Comparison of ENCODE assay signal across 8 cellular contexts in the genomic region with DNA sequence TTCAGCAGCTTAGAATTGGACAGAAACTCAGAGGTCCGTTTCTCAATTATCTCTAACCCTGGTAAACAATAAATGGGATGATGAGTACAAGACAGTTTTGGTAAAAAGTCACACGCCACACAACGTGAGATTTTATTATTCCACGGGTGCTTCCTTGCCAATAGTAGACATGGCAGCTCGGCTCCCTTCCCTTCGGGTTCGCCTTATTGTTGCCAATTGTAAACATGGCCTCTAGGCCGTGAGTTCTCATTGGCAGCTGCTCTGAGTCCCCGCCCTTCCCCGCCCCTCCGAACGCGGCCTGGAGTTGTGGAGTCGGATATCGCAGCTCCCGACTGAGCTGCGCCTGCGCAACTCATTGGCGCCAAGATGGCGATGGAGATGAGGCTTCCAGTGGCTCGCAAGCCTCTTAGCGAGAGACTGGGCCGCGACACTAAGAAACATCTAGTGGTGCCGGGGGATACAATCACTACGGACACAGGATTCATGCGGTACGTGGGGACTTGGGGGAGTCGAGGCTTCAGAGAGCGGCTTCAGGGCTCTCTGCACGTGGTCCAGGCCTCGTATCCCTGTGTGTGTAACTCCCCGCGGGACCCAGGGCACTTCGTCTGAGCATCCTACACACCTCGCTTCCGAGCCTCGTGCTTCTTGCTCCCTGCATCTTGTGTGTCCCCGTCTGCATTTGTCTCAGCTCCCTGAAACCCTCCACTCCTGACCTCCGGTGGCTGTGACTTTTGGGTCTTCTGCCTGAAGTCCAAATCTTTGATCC. TPM values are rescaled to one million over a fixed set of nuclear protein-coding genes. Genes with fewer than 3 reads are reported as not detected.
DNase-seq lines count a peak whose midpoint lies in the region; ATAC-seq, FAIRE-seq and TF ChIP-seq lines count a peak whose summit lies in the region.

A gene with protein sequence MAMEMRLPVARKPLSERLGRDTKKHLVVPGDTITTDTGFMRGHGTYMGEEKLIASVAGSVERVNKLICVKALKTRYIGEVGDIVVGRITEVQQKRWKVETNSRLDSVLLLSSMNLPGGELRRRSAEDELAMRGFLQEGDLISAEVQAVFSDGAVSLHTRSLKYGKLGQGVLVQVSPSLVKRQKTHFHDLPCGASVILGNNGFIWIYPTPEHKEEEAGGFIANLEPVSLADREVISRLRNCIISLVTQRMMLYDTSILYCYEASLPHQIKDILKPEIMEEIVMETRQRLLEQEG (plus strand): TSS at position 355 of the 766 bp plus-strand sequence. CDS start 12 bp downstream, at position 367.

- peak; percentile 94 for DNase-seq in GM12891 (ENCODE audit: insufficient read length, low spot score)
- DNase-seq in NCI-H1436 (lab: John Stamatoyannopoulos, UW) = peak; percentile 98
- DNase-seq in SW480 (ENCODE audit: low spot score) = peak; percentile 97
- DNase-seq in activated naive CD8-positive, alpha-beta T cell treated with anti-CD3 and anti-CD28 coated beads, Interleukin-2, amount 50 U/mL, for 24 hours = peak; percentile 96
- DNase-seq in Right ventricle myocardium superior = peak; percentile 99
- DNase-seq in tibial artery = peak; percentile 99

- H3K9ac ChIP-seq in parathyroid adenoma = peak within 1 kb of the TSS; percentile 11

- intact Hi-C loops in Right ventricle myocardium superior (cut with DNase I) (no loop called here), tibial artery (cut with DNase I; ENCODE audit: low total_unique reads) (no loop called here)

- ATAC-seq in HG02798 (IDR thresholded peaks at IDR 0.05; ENCODE audit: poor library complexity, unreplicated experiment) = peak; percentile 94
- peak; percentile 99 for ATAC-seq in activated naive CD8-positive, alpha-beta T cell treated with anti-CD3 and anti-CD28 coated beads, Interleukin-2, amount 50 U/mL, for 24 hours
- peak; percentile 97 for ATAC-seq in Right ventricle myocardium superior (ENCODE audit: poor library complexity)

- peak within 1 kb of the TSS; percentile 96 for H3K27ac Mint-ChIP-seq in activated naive CD8-positive, alpha-beta T cell treated with anti-CD3 and anti-CD28 coated beads, Interleukin-2, amount 50 U/mL, for 24 hours

- peak; percentile 91 for TF ChIP-seq POLR2A in GM12891 (IDR thresholded peaks at IDR 0.05; ENCODE audit: low read depth, low read length)

- peaks cover 42% of the 10 kb centered on the region for H3K4me1 Mint-ChIP-seq in activated naive CD8-positive, alpha-beta T cell treated with anti-CD3 and anti-CD28 coated beads, Interleukin-2, amount 50 U/mL, for 24 hours

- peak; percentile 91 for FAIRE-seq in GM12891 (lab: Jason Lieb, UNC)

- peak within 1 kb of the TSS; percentile 76 for H3K4me2 ChIP-seq in parathyroid adenoma (ENCODE audit: low read length)

- peaks cover 8% of the 10 kb centered on the region for H3K27me3 Mint-ChIP-seq in activated naive CD8-positive, alpha-beta T cell treated with anti-CD3 and anti-CD28 coated beads, Interleukin-2, amount 50 U/mL, for 24 hours

- H3K9me3 ChIP-seq in parathyroid adenoma (ENCODE audit: control insufficient read depth, low read length) (no peaks in the 10 kb centered on the region), tibial artery (no peaks in the 10 kb centered on the region)

- H3K4me3 Mint-ChIP-seq in activated naive CD8-positive, alpha-beta T cell treated with anti-CD3 and anti-CD28 coated beads, Interleukin-2, amount 50 U/mL, for 24 hours = peak within 1 kb of the TSS; percentile 98

- H3K27me3 ChIP-seq in parathyroid adenoma (ENCODE audit: control insufficient read depth, insufficient read depth, low read length) (no peaks in the 10 kb centered on the region), tibial artery (no peaks in the 10 kb centered on the region)

- H3K36me3 Mint-ChIP-seq in activated naive CD8-positive, alpha-beta T cell treated with anti-CD3 and anti-CD28 coated beads, Interleukin-2, amount 50 U/mL, for 24 hours (ENCODE audit: low read depth) = peaks cover 42% of the 10 kb centered on the region

- TF ChIP-seq CTCF in parathyroid adenoma (IDR thresholded peaks at IDR 0.05) (no peak), tibial artery (IDR thresholded peaks at IDR 0.05) (no peak)

- H3K4me3 ChIP-seq in parathyroid adenoma (ENCODE audit: low read depth, low read length) = peak within 1 kb of the TSS; percentile 76
- H3K4me3 ChIP-seq in tibial artery = peak within 1 kb of the TSS; percentile 61 to 85

- no peaks in the 10 kb centered on the region for H3K4me1 ChIP-seq in parathyroid adenoma
- H3K4me1 ChIP-seq in tibial artery = peaks cover 0 to 36% (median 25%) of the 10 kb centered on the region in 4 donors

- no peak within 1 kb of the TSS for H3K27ac ChIP-seq in parathyroid adenoma
- peak within 1 kb of the TSS; percentile 58 to 63 for H3K27ac ChIP-seq in tibial artery

- H3K9me3 Mint-ChIP-seq in activated naive CD8-positive, alpha-beta T cell treated with anti-CD3 and anti-CD28 coated beads, Interleukin-2, amount 50 U/mL, for 24 hours = no peaks in the 10 kb centered on the region

- H3K79me2 ChIP-seq in parathyroid adenoma = peaks cover 5% of the 10 kb centered on the region

- H2AFZ ChIP-seq in parathyroid adenoma = peak within 1 kb of the TSS; percentile 84

- H3K36me3 ChIP-seq in parathyroid adenoma (ENCODE audit: control insufficient read depth, insufficient read depth, low read length) (no peaks in the 10 kb centered on the region), tibial artery (peaks cover 8 to 36% (median 30%) of the 10 kb centered on the region in 3 donors)

TF ChIP-seq in GM12891, 5 proteins besides CTCF, POLR2A, EP300 and RAD21:
- peak; percentile 69 for TF ChIP-seq POU2F2 (IDR thresholded peaks at IDR 0.05; ENCODE audit: low read depth, low read length)
- TF ChIP-seq TAF1 (IDR thresholded peaks at IDR 0.05; ENCODE audit: low read depth, low read length) = peak; percentile 97
- no peak for TF ChIP-seq PAX5 (IDR thresholded peaks at IDR 0.05; ENCODE audit: insufficient read depth, low read length, severe bottlenecking)
- peak; percentile 95 for TF ChIP-seq POLR2AphosphoS5 (IDR thresholded peaks at IDR 0.05; ENCODE audit: low read depth, low read length)
- TF ChIP-seq SPI1 (IDR thresholded peaks at IDR 0.05; ENCODE audit: low read depth, low read length) = no peak

RNA-seq across cellular contexts. Expression of the gene that starts here (rescaled TPM):
- polyA plus RNA-seq in GM12891 (2012; ENCODE audit: low read depth, missing spikeins) = 23.6 TPM
- 10.9 TPM for total RNA-seq in Right ventricle myocardium superior
